8 cellular contexts compared by ENCODE assay signal in the genomic region with DNA sequence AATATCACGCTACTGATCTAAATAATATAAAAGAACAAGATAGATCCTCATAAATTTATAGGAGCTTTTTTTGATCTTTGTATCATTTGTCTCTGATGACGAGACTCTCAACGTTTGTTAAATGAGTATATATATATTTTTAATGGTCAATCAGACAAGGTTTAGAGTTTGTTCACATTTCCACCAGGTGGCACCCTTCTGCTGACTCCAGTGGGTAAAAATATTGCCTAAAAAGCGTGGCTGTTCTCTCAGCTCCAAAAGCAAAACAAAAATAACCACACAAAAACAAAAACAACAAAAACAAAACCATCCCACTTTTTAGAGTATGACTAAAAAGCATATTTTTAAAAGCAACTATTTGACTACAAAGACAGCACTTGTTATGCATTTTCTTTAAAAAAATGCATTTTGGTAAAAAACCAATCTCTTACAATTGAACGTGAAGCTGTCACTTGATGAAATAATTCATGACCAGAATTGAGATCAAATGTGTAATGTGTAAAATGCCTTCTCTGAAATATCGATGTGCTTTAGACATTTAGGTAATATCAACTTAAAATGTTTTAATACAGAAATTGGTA.
DNase-seq lines count a peak whose midpoint lies in the region; ATAC-seq lines count a peak whose summit lies in the region.

No MANE protein-coding gene starts in this region.

- ATAC-seq in HG03039 (IDR thresholded peaks at IDR 0.05; ENCODE audit: unreplicated experiment) (no peak), HG02759 (IDR thresholded peaks at IDR 0.05; ENCODE audit: unreplicated experiment) (no peak), GM19452 (IDR thresholded peaks at IDR 0.05; ENCODE audit: unreplicated experiment) (no peak)

- DNase-seq in ELF-1 (ENCODE audit: low read depth, low spot score) (peak; percentile 22), HT-29 (ENCODE audit: low spot score) (peak; percentile 49), RPMI8226 (peak; percentile 42), globus pallidus (ENCODE audit: low spot score) (peak; percentile 48)
- no peak for DNase-seq in stimulated activated CD4-positive, alpha-beta T cell treated with anti-CD3 and anti-CD28 coated beads, Interleukin-4, amount 100 ng/mL, for 1 hour
